ENCODE assay signal across 8 cellular contexts in genomic region chr16:25031132-25031440, GRCh38. TPM values are rescaled to one million over a fixed set of nuclear protein-coding genes. Genes with fewer than 3 reads are reported as not detected.
A peak's percentile ranks its signal among the peaks of the same experiment; 100 is the strongest.
DNase-seq lines count a peak whose midpoint lies in the region; ATAC-seq and TF ChIP-seq lines count a peak whose summit lies in the region.

No MANE protein-coding gene starts in this region.

- H3K9me3 ChIP-seq in Caco-2, result no peaks in the 10 kb centered on the region

- H3K4me3 ChIP-seq in Caco-2 (ENCODE audit: low read depth, low read length), result peak overlapping the region; percentile 38
- peak overlapping the region; percentile 83 for H3K4me3 ChIP-seq in astrocyte of the cerebellum (ENCODE audit: low read depth, low read length)

- H3K27me3 Mint-ChIP-seq in Caco-2 (ENCODE audit: insufficient read depth, unreplicated experiment), result no peaks in the 10 kb centered on the region
- no peaks in the 10 kb centered on the region for H3K27me3 Mint-ChIP-seq in naive thymus-derived CD8-positive, alpha-beta T cell

- no TSS peak for BruUV-seq in Caco-2 (replicated peaks; lab: Mats Ljungman, UMichigan)

- in situ Hi-C loops in astrocyte of the cerebellum (cut with HindIII; ENCODE audit: low sequenced_read_pairs), result no loop called here

- intact Hi-C loops in Caco-2 (cut with micrococcal nuclease; ENCODE audit: unreplicated experiment), result loop anchor here (2.0 kb wide), 1 partner anchor 18 kb away; no protein-coding TSS in a partner anchor

- H3K36me3 Mint-ChIP-seq in Caco-2 (ENCODE audit: insufficient read depth, unreplicated experiment), result peaks cover 15% of the 10 kb centered on the region
- no peaks in the 10 kb centered on the region for H3K36me3 Mint-ChIP-seq in naive thymus-derived CD8-positive, alpha-beta T cell

- no peaks in the 10 kb centered on the region for H3K27me3 ChIP-seq in Caco-2 (replicated peaks; ENCODE audit: control insufficient read depth, insufficient read depth, low read length)

- peak overlapping the region; percentile 98 for H3K4me3 Mint-ChIP-seq in Caco-2 (ENCODE audit: unreplicated experiment)
- peak overlapping the region; percentile 84 to 99 (median 96) for H3K4me3 Mint-ChIP-seq in naive thymus-derived CD8-positive, alpha-beta T cell

- peaks cover 28% of the 10 kb centered on the region for H3K4me1 Mint-ChIP-seq in Caco-2 (ENCODE audit: low read depth, unreplicated experiment)
- peaks cover 29 to 45% (median 31%) of the 10 kb centered on the region in 4 donors for H3K4me1 Mint-ChIP-seq in naive thymus-derived CD8-positive, alpha-beta T cell

- DNase-seq in Caco-2 (no peak), astrocyte of the cerebellum (ENCODE audit: low read depth) (no peak), GM19240 (ENCODE audit: insufficient read length, low spot score) (no peak), NCI-H2227 (lab: John Stamatoyannopoulos, UW; ENCODE audit: unreplicated experiment) (no peak)
- DNase-seq in naive thymus-derived CD8-positive, alpha-beta T cell, result no peak
- DNase-seq in stimulated activated CD4-positive, alpha-beta T cell treated with anti-CD3 and anti-CD28 coated beads, Interleukin-4, amount 100 ng/mL, for 4 hours, result no peak
- no peak for DNase-seq in activated CD8-positive, alpha-beta memory T cell treated with anti-CD3 and anti-CD28 coated beads, Interleukin-2, amount 50 U/mL, for 4 hours

- POLR2A ChIA-PET in Caco-2 (lab: Charles Lee), result interaction anchor here (0.7 to 2.0 kb wide), 3 partner anchors 9 to 17 kb away, joined by 3 to 5 read pairs (median 3); no protein-coding TSS in a partner anchor
- POLR2A ChIA-PET in naive thymus-derived CD8-positive, alpha-beta T cell (lab: Charles Lee), result interaction anchor here (0.9 to 3.7 kb wide), 10 partner anchors 10 to 229 kb away, joined by 3 to 55 read pairs (median 4); partner anchors contain the start of genes ARHGAP17 and LCMT1

- peaks cover 9% of the 10 kb centered on the region for H3K9me3 Mint-ChIP-seq in Caco-2 (ENCODE audit: unreplicated experiment)
- no peaks in the 10 kb centered on the region for H3K9me3 Mint-ChIP-seq in naive thymus-derived CD8-positive, alpha-beta T cell

- H3K4me1 ChIP-seq in Caco-2, result peaks cover 20% of the 10 kb centered on the region

- H3K36me3 ChIP-seq in Caco-2 (ENCODE audit: control insufficient read depth, insufficient read depth, low read length), result no peaks in the 10 kb centered on the region

- ATAC-seq in HG02852 (IDR thresholded peaks at IDR 0.05; ENCODE audit: unreplicated experiment), result peak; percentile 3
- ATAC-seq in naive thymus-derived CD8-positive, alpha-beta T cell, result no peak

- CTCF ChIA-PET in Caco-2 (lab: Charles Lee), result interaction anchor here (0.6 kb wide), 1 partner anchor 40 kb away, joined by 3 read pairs; no protein-coding TSS in a partner anchor

- H3K27ac Mint-ChIP-seq in Caco-2 (ENCODE audit: unreplicated experiment), result peak overlapping the region; percentile 81
- H3K27ac Mint-ChIP-seq in naive thymus-derived CD8-positive, alpha-beta T cell, result peak overlapping the region; percentile 36 to 97 (median 88)

- TF ChIP-seq CTCF in Caco-2 (IDR thresholded peaks at IDR 0.05; ENCODE audit: insufficient read depth in 1 of 2, low read depth in 1 of 2, low read length in 1 of 2, severe bottlenecking in 1 of 2, unreplicated experiment in 1 of 2) (no peak), astrocyte of the cerebellum (IDR thresholded peaks at IDR 0.05; ENCODE audit: low read depth, low read length, missing control alignments) (no peak)

RNA-seq across cellular contexts. Expression of gene ARHGAP17, which starts 15.9 kb away (rescaled TPM):
- total RNA-seq in Caco-2 (2022), result 134 and 142 TPM in 2 replicates
- 10 to 100 TPM; 69.1 to 69.5 TPM for total RNA-seq in naive thymus-derived CD8-positive, alpha-beta T cell
- polyA plus RNA-seq in naive thymus-derived CD8-positive, alpha-beta T cell, result 10 to 100 TPM; 18.2 to 38.6 (median 20.5) TPM
